In genomic region chr2:239328306-239329191, GRCh38 we compare ENCODE assay signal across 8 cellular contexts.
DNase-seq lines count a peak whose midpoint lies in the region; ATAC-seq, FAIRE-seq and TF ChIP-seq lines count a peak whose summit lies in the region.

No MANE protein-coding gene starts in this region.

- H3K27me3 ChIP-seq in MM.1S (replicated peaks; ENCODE audit: insufficient read depth, low read length) = no peaks in the 10 kb centered on the region

- no peak overlapping the region for H3K4me2 ChIP-seq in A549
- H3K4me2 ChIP-seq in MM.1S (ENCODE audit: low read depth, low read length) = peak overlapping the region; percentile 90

- CTCF ChIA-PET in A549 (lab: Yijun Ruan, JAX) = interaction anchor here (0.6 to 1.2 kb wide), 3 partner anchors 31 to 1137 kb away, joined by 3 to 4 read pairs (median 3); no protein-coding TSS in a partner anchor

- TF ChIP-seq CTCF in A549 (IDR thresholded peaks at IDR 0.05) (no peak), MM.1S (IDR thresholded peaks at IDR 0.05; ENCODE audit: low read length) (no peak)

- peaks cover 79% of the 10 kb centered on the region for H3K79me2 ChIP-seq in MM.1S (ENCODE audit: low read length)

- H4K20me1 ChIP-seq in MM.1S (ENCODE audit: insufficient read depth, low read length) = no peaks in the 10 kb centered on the region

- H3K9me2 ChIP-seq in MM.1S (replicated peaks; ENCODE audit: insufficient read depth, low read length) = no peaks in the 10 kb centered on the region

- TF ChIP-seq RAD21 in A549 (conservative IDR thresholded peaks at IDR 0.05 in 1 of 2, IDR thresholded peaks at IDR 0.05 in 1 of 2) = no peak

- H3K9me3 ChIP-seq in A549 (no peaks in the 10 kb centered on the region), MM.1S (replicated peaks; ENCODE audit: insufficient read depth, low read length) (no peaks in the 10 kb centered on the region)

- no peak for FAIRE-seq in A549 (lab: Jason Lieb, UNC)

- no peak overlapping the region for H3K4me3 ChIP-seq in A549
- H3K4me3 ChIP-seq in MM.1S (ENCODE audit: low read length) = peak overlapping the region; percentile 43; the same call in 1 of the 2 replicates

- WGBS in A549 (ENCODE audit: missing lambda C conversion rate) = 88% methylated on average over 16 of the region's 21 CpGs

- no peak for DNase-seq in A549 (ENCODE audit: low read depth in 1 of 2, low spot score in 1 of 2)
- DNase-seq in MM.1S = no peak
- DNase-seq in erythroblast (lab: John Stamatoyannopoulos, UW) = peak; percentile 10 to 43
- DNase-seq in myocyte (ENCODE audit: low read depth) = peak; percentile 73
- no peak for DNase-seq in NCI-H2171 (lab: John Stamatoyannopoulos, UW)
- DNase-seq in GOT3 (lab: John Stamatoyannopoulos, UW) = no peak
- DNase-seq in LoVo (ENCODE audit: low spot score) = no peak
- no peak for DNase-seq in C1 segment of cervical spinal cord (lab: John Stamatoyannopoulos, UW)

- peaks cover 34% of the 10 kb centered on the region for H3F3A ChIP-seq in MM.1S (ENCODE audit: insufficient read depth, low read length)

- H3K9ac ChIP-seq in MM.1S (ENCODE audit: low read length) = peak overlapping the region; percentile 64

- no peak for TF ChIP-seq EP300 in A549 (IDR thresholded peaks at IDR 0.05)

- POLR2A ChIA-PET in A549 (lab: Yijun Ruan, JAX) = no interaction called here

- TF ChIP-seq POLR2A in A549 (IDR thresholded peaks at IDR 0.05; ENCODE audit: low read length) = no peak
- no peak for TF ChIP-seq POLR2A in erythroblast (IDR thresholded peaks at IDR 0.05; ENCODE audit: low read length)

- H3K4me1 ChIP-seq in A549 = no peaks in the 10 kb centered on the region
- peaks cover 33% of the 10 kb centered on the region for H3K4me1 ChIP-seq in MM.1S (ENCODE audit: low read length)

- H3K27ac ChIP-seq in A549 (peak overlapping the region in 1 of 2 experiments; percentile 13; a peak in 1 of 6 replicates), MM.1S (ENCODE audit: low read length) (peak overlapping the region; percentile 98)

- peak; percentile 22 to 30; a peak in 2 of 6 replicates for ATAC-seq in A549

- no peak overlapping the region for H2AFZ ChIP-seq in MM.1S (ENCODE audit: low read length)

- no peaks in the 10 kb centered on the region for H3K36me3 ChIP-seq in MM.1S (replicated peaks; ENCODE audit: insufficient read depth, low read length)

TF ChIP-seq in A549, 52 proteins besides CTCF, POLR2A, EP300 and RAD21:
- no peak for TF ChIP-seq HOXA7 (CRISPR knock-in tag; IDR thresholded peaks at IDR 0.05)
TF ChIP-seq in A549: peak in this region for 0.

Comparison
In these comparisons a context has a peak if more than half of its experiments do, and no peak if none do; other contexts are left out.
1. DNase-seq: peak in erythroblast (2 of 2) and myocyte (single experiment); none in A549 (0 of 2), MM.1S (single experiment), NCI-H2171 (single experiment), GOT3 (single experiment), LoVo (single experiment) and C1 segment of cervical spinal cord (0 of 14).